ENCODE assay signal across 8 cellular contexts in genomic region chr20:23357767-23358562, GRCh38. TPM values are rescaled to one million over a fixed set of nuclear protein-coding genes. Genes with fewer than 3 reads are reported as not detected.
DNase-seq lines count a peak whose midpoint lies in the region; ATAC-seq and TF ChIP-seq lines count a peak whose summit lies in the region.

No MANE protein-coding gene starts in this region.

- H3K9ac ChIP-seq in fibroblast of lung (ENCODE audit: insufficient read depth, low read length): peak overlapping the region; percentile 87

- no peaks in the 10 kb centered on the region for H3K27me3 ChIP-seq in fibroblast of lung (ENCODE audit: control insufficient read depth, insufficient read depth, low read length)

- peak overlapping the region; percentile 68 for H2AFZ ChIP-seq in fibroblast of lung (ENCODE audit: low read length)

- peak overlapping the region; percentile 88 for H3K4me3 Mint-ChIP-seq in activated T-helper 2 cell treated with anti-CD3 and anti-CD28 coated beads, Interferon-gamma antibody, Interleukin-2, Interleukin-4, amounts not matched to agents 10 μg/mL and 5 μg/mL and 100 μg/mL, durations not matched to agents 14 hours and 24 hours and 36 hours (ENCODE audit: low read depth)
- peak overlapping the region; percentile 89 to 97 (median 95) for H3K4me3 Mint-ChIP-seq in naive B cell
- peak overlapping the region; percentile 88 for H3K4me3 Mint-ChIP-seq in stimulated activated effector memory CD8-positive, alpha-beta T cell treated with anti-CD3 and anti-CD28 coated beads, Interleukin-12 subunit alpha, Interleukin-12 subunit beta, amount 100 ng/mL, for 72 hours

- intact Hi-C loops in activated T-helper 2 cell treated with anti-CD3 and anti-CD28 coated beads, Interferon-gamma antibody, Interleukin-2, Interleukin-4, amounts not matched to agents 10 μg/mL and 5 μg/mL and 100 μg/mL, durations not matched to agents 14 hours and 24 hours and 36 hours (cut with micrococcal nuclease): loop anchor here (1.0 to 10.0 kb wide), 2 partner anchors 8 to 667 kb away; partner anchors contain the start of gene NXT1

- H3K36me3 Mint-ChIP-seq in activated T-helper 2 cell treated with anti-CD3 and anti-CD28 coated beads, Interferon-gamma antibody, Interleukin-2, Interleukin-4, amounts not matched to agents 10 μg/mL and 5 μg/mL and 100 μg/mL, durations not matched to agents 14 hours and 24 hours and 36 hours (ENCODE audit: low read depth): peaks cover 27% of the 10 kb centered on the region
- H3K36me3 Mint-ChIP-seq in naive B cell: no peaks in the 10 kb centered on the region
- H3K36me3 Mint-ChIP-seq in stimulated activated effector memory CD8-positive, alpha-beta T cell treated with anti-CD3 and anti-CD28 coated beads, Interleukin-12 subunit alpha, Interleukin-12 subunit beta, amount 100 ng/mL, for 72 hours: peaks cover 54% of the 10 kb centered on the region

- H3K4me1 Mint-ChIP-seq in activated T-helper 2 cell treated with anti-CD3 and anti-CD28 coated beads, Interferon-gamma antibody, Interleukin-2, Interleukin-4, amounts not matched to agents 10 μg/mL and 5 μg/mL and 100 μg/mL, durations not matched to agents 14 hours and 24 hours and 36 hours (ENCODE audit: low read depth): peaks cover 21% of the 10 kb centered on the region
- peaks cover 8 to 40% (median 26%) of the 10 kb centered on the region in 3 donors for H3K4me1 Mint-ChIP-seq in naive B cell
- H3K4me1 Mint-ChIP-seq in stimulated activated effector memory CD8-positive, alpha-beta T cell treated with anti-CD3 and anti-CD28 coated beads, Interleukin-12 subunit alpha, Interleukin-12 subunit beta, amount 100 ng/mL, for 72 hours: peaks cover 23% of the 10 kb centered on the region

- no peaks in the 10 kb centered on the region for H3K36me3 ChIP-seq in fibroblast of lung (ENCODE audit: control insufficient read depth, insufficient read depth, low read length)

- H3K9me3 Mint-ChIP-seq in activated T-helper 2 cell treated with anti-CD3 and anti-CD28 coated beads, Interferon-gamma antibody, Interleukin-2, Interleukin-4, amounts not matched to agents 10 μg/mL and 5 μg/mL and 100 μg/mL, durations not matched to agents 14 hours and 24 hours and 36 hours: no peaks in the 10 kb centered on the region
- H3K9me3 Mint-ChIP-seq in naive B cell: no peaks in the 10 kb centered on the region
- H3K9me3 Mint-ChIP-seq in stimulated activated effector memory CD8-positive, alpha-beta T cell treated with anti-CD3 and anti-CD28 coated beads, Interleukin-12 subunit alpha, Interleukin-12 subunit beta, amount 100 ng/mL, for 72 hours: no peaks in the 10 kb centered on the region

- peaks cover 10% of the 10 kb centered on the region for H3K4me1 ChIP-seq in fibroblast of lung (ENCODE audit: control insufficient read depth, extremely low read depth, insufficient read depth, low read length)

- H3K4me2 ChIP-seq in fibroblast of lung (ENCODE audit: extremely low read depth, insufficient read depth, low read length): peak overlapping the region; percentile 92

- peak overlapping the region; percentile 86 for H3K27ac Mint-ChIP-seq in activated T-helper 2 cell treated with anti-CD3 and anti-CD28 coated beads, Interferon-gamma antibody, Interleukin-2, Interleukin-4, amounts not matched to agents 10 μg/mL and 5 μg/mL and 100 μg/mL, durations not matched to agents 14 hours and 24 hours and 36 hours
- peak overlapping the region; percentile 98 to 100 (median 99) for H3K27ac Mint-ChIP-seq in naive B cell
- peak overlapping the region; percentile 94 for H3K27ac Mint-ChIP-seq in stimulated activated effector memory CD8-positive, alpha-beta T cell treated with anti-CD3 and anti-CD28 coated beads, Interleukin-12 subunit alpha, Interleukin-12 subunit beta, amount 100 ng/mL, for 72 hours

- peak; percentile 16; the same call in 1 of the 2 replicates for TF ChIP-seq CTCF in LNCaP clone FGC (IDR thresholded peaks at IDR 0.05; ENCODE audit: control insufficient read depth, extremely low read depth, insufficient read depth)
- no peak for TF ChIP-seq CTCF in fibroblast of lung (conservative IDR thresholded peaks at IDR 0.05 in 1 of 2, IDR thresholded peaks at IDR 0.05 in 1 of 2; ENCODE audit: low read depth in 1 of 2, low read length in 2 of 2)

- H3K4me3 ChIP-seq in LNCaP clone FGC (ENCODE audit: low read depth, low read length) (peak overlapping the region; percentile 84), fibroblast of lung (replicated peaks in 1 of 4; ENCODE audit: control extremely low read depth in 1 of 4, insufficient read depth in 1 of 4, low read depth in 3 of 4, low read length in 4 of 4) (peak overlapping the region; percentile 67 to 88 (median 70))

- DNase-seq in EL (peak; percentile 99), H4 (ENCODE audit: low spot score) (peak; percentile 98), LNCaP clone FGC (ENCODE audit: low read depth) (peak; percentile 99), RPMI8226 (peak; percentile 100), fibroblast of lung (ENCODE audit: low read depth in 2 of 2) (peak; percentile 99), naive B cell (peak; percentile 100)
- peak; percentile 100 for DNase-seq in activated T-helper 2 cell treated with anti-CD3 and anti-CD28 coated beads, Interferon-gamma antibody, Interleukin-2, Interleukin-4, amounts not matched to agents 10 μg/mL and 5 μg/mL and 100 μg/mL, durations not matched to agents 14 hours and 24 hours and 36 hours (ENCODE audit: low spot score)
- DNase-seq in stimulated activated effector memory CD8-positive, alpha-beta T cell treated with anti-CD3 and anti-CD28 coated beads, Interleukin-12 subunit alpha, Interleukin-12 subunit beta, amount 100 ng/mL, for 72 hours (ENCODE audit: low spot score in 2 of 2): peak; percentile 98 to 100

- no peaks in the 10 kb centered on the region for H3K9me3 ChIP-seq in fibroblast of lung (ENCODE audit: control insufficient read depth, insufficient read depth, low read depth, low read length)

- H4K20me1 ChIP-seq in fibroblast of lung (ENCODE audit: control insufficient read depth, extremely low read depth, insufficient read depth, low read length): no peaks in the 10 kb centered on the region

- peak overlapping the region; percentile 95 for H3K27ac ChIP-seq in fibroblast of lung (ENCODE audit: insufficient read depth, low read length)

- no peaks in the 10 kb centered on the region for H3K27me3 Mint-ChIP-seq in activated T-helper 2 cell treated with anti-CD3 and anti-CD28 coated beads, Interferon-gamma antibody, Interleukin-2, Interleukin-4, amounts not matched to agents 10 μg/mL and 5 μg/mL and 100 μg/mL, durations not matched to agents 14 hours and 24 hours and 36 hours (ENCODE audit: low read depth)
- H3K27me3 Mint-ChIP-seq in naive B cell: no peaks in the 10 kb centered on the region

- peaks cover 17% of the 10 kb centered on the region for H3K79me2 ChIP-seq in fibroblast of lung (ENCODE audit: control insufficient read depth, insufficient read depth, low read length)

- ATAC-seq in naive B cell (ENCODE audit: low read depth in 2 of 2): peak; percentile 67 to 69
- ATAC-seq in stimulated activated effector memory CD8-positive, alpha-beta T cell treated with anti-CD3 and anti-CD28 coated beads, Interleukin-12 subunit alpha, Interleukin-12 subunit beta, amount 100 ng/mL, for 72 hours: peak; percentile 85

RNA-seq across cellular contexts. Expression of gene GZF1, which starts 4.0 kb away (rescaled TPM):
- total RNA-seq in H4 (2014; rRNA removed; shearing (Covaris generic)): 13.4 and 14.2 TPM in 2 replicates
- 9.6 and 13.2 TPM in 2 replicates for total RNA-seq in activated T-helper 2 cell treated with anti-CD3 and anti-CD28 coated beads, Interferon-gamma antibody, Interleukin-2, Interleukin-4, amounts not matched to agents 10 μg/mL and 5 μg/mL and 100 μg/mL, durations not matched to agents 14 hours and 24 hours and 36 hours
- 21.5 and 28.0 TPM in 2 replicates for total RNA-seq in fibroblast of lung
- 10.8 and 11.2 TPM in 2 replicates for polyA plus RNA-seq in fibroblast of lung
- 8.3 and 8.9 TPM in 2 replicates for polyA plus RNA-seq in fibroblast of lung (2012)
- 75.5 and 110 TPM in 2 replicates for polyA minus RNA-seq in fibroblast of lung (ENCODE audit: low replicate concordance)
- 1 to 10 TPM in 5 of 6 donors, not detected in 1; 2.3 to 3.5 (median 3.1) TPM for polyA plus RNA-seq in naive B cell (ENCODE audit: low read depth in 6 of 6)

RNA-seq across cellular contexts. Expression of gene NXT1, which starts 7.4 kb away (rescaled TPM):
- 62.8 and 66.8 TPM in 2 replicates for total RNA-seq in H4 (2014; rRNA removed; shearing (Covaris generic))
- total RNA-seq in activated T-helper 2 cell treated with anti-CD3 and anti-CD28 coated beads, Interferon-gamma antibody, Interleukin-2, Interleukin-4, amounts not matched to agents 10 μg/mL and 5 μg/mL and 100 μg/mL, durations not matched to agents 14 hours and 24 hours and 36 hours: 49.7 and 55.7 TPM in 2 replicates
- total RNA-seq in fibroblast of lung: 17.2 and 20.0 TPM in 2 replicates
- polyA plus RNA-seq in fibroblast of lung: 14.1 and 23.4 TPM in 2 replicates
- 11.9 and 19.6 TPM in 2 replicates for polyA plus RNA-seq in fibroblast of lung (2012)
- polyA minus RNA-seq in fibroblast of lung (ENCODE audit: low replicate concordance): 12.0 and 24.3 TPM in 2 replicates
- 10 to 100 TPM; 58.3 to 81.9 (median 65.7) TPM for polyA plus RNA-seq in naive B cell (ENCODE audit: low read depth in 6 of 6)

Comparison
In these comparisons a context has a peak if more than half of its experiments do, and no peak if none do; other contexts are left out.
1. Peak in every context shown above with its lines: DNase-seq, ATAC-seq, H3K4me3 ChIP-seq and H3K27ac ChIP-seq.